Comparison of ENCODE assay signal across 11 cellular contexts in genomic region chr7:128030263-128030998, GRCh38. TPM values are rescaled to one million over a fixed set of nuclear protein-coding genes. Genes with fewer than 3 reads are reported as not detected.
A peak's percentile ranks its signal among the peaks of the same experiment; 100 is the strongest.
DNase-seq lines count a peak whose midpoint lies in the region; ATAC-seq and TF ChIP-seq lines count a peak whose summit lies in the region.
"Had no signal": no experiment of that assay in that cellular context is flagged by ENCODE, and none has a peak within 500 bp of the region (broad histone marks: within the 10 kb centered on the region; RNA-seq: fewer than 3 reads in every experiment).

No MANE protein-coding gene starts in this region.

- TF ChIP-seq POLR2A in Peyer's patch (IDR thresholded peaks at IDR 0.05) = no peak
- no peak for TF ChIP-seq POLR2A in gastroesophageal sphincter (IDR thresholded peaks at IDR 0.05)

- no peak overlapping the region for H2BK12ac ChIP-seq in trophoblast cell (ENCODE audit: low read length)

- no peak overlapping the region for H3K4ac ChIP-seq in trophoblast cell (ENCODE audit: low read depth, low read length)

- no peak for TF ChIP-seq CTCF in Peyer's patch (IDR thresholded peaks at IDR 0.05)
- no peak for TF ChIP-seq CTCF in gastroesophageal sphincter (IDR thresholded peaks at IDR 0.05)

- no peak overlapping the region for H2AK5ac ChIP-seq in trophoblast cell (ENCODE audit: low read length)

- H3K27ac ChIP-seq in CD4-positive, alpha-beta memory T cell (ENCODE audit: low read depth, low read length) = no peak overlapping the region
- no peak overlapping the region for H3K27ac ChIP-seq in Peyer's patch
- H3K27ac ChIP-seq in gastroesophageal sphincter = peak overlapping the region in 1 of 4 donors; percentile 59
- H3K27ac ChIP-seq in trophoblast cell (ENCODE audit: low read depth, low read length) = no peak overlapping the region
- H3K27ac ChIP-seq in substantia nigra (ENCODE audit: low read depth, low read length, poor library complexity, severe bottlenecking) = no peak overlapping the region
- H3K27ac ChIP-seq: GM23248 had no signal

- no peaks in the 10 kb centered on the region for H3K79me2 ChIP-seq in trophoblast cell (ENCODE audit: control insufficient read depth, insufficient read depth, low read length, poor library complexity)

- no peak overlapping the region for H3K4me3 ChIP-seq in CD4-positive, alpha-beta memory T cell (ENCODE audit: low read length in 2 of 2)
- peak overlapping the region; percentile 36 to 70 (median 60) for H3K4me3 ChIP-seq in Peyer's patch
- peak overlapping the region; percentile 27 to 62 for H3K4me3 ChIP-seq in gastroesophageal sphincter
- peak overlapping the region; percentile 51 for H3K4me3 ChIP-seq in trophoblast cell (ENCODE audit: low read depth, low read length)

- no peaks in the 10 kb centered on the region for H3K27me3 ChIP-seq in CD4-positive, alpha-beta memory T cell (ENCODE audit: insufficient read depth, low read length)
- H3K27me3 ChIP-seq in Peyer's patch (no peaks in the 10 kb centered on the region), gastroesophageal sphincter (peaks cover 27% of the 10 kb centered on the region), trophoblast cell (ENCODE audit: insufficient read depth, low read length) (peaks cover 8% of the 10 kb centered on the region)
- H3K27me3 ChIP-seq: right lobe of liver had no signal

- no peaks in the 10 kb centered on the region for H3K79me1 ChIP-seq in trophoblast cell (ENCODE audit: low read length)

- H3K9ac ChIP-seq in trophoblast cell (ENCODE audit: low read length) = peak overlapping the region; percentile 37

- peaks cover 6 to 35% (median 22%) of the 10 kb centered on the region in 4 donors for H3K4me1 Mint-ChIP-seq in CD4-positive, alpha-beta memory T cell

- H3K4me2 ChIP-seq in trophoblast cell (ENCODE audit: low read length) = peak overlapping the region; percentile 97

- H3K23ac ChIP-seq in trophoblast cell (ENCODE audit: low read length) = peak overlapping the region; percentile 58

- H2AFZ ChIP-seq in trophoblast cell (ENCODE audit: insufficient read depth, low read length, poor library complexity) = no peak overlapping the region
- H2AFZ ChIP-seq: GM23248 had no signal

- no peak overlapping the region for H3K18ac ChIP-seq in trophoblast cell (ENCODE audit: low read length)

- POLR2A ChIA-PET in CD4-positive, alpha-beta memory T cell (lab: Charles Lee; ENCODE audit: partially characterized antibody) = interaction anchor here (0.7 to 1.1 kb wide), 2 partner anchors 10 to 78 kb away, joined by 3 to 5 read pairs; no protein-coding TSS in a partner anchor

- no peak overlapping the region for H4K91ac ChIP-seq in trophoblast cell (ENCODE audit: low read depth, low read length)

- CTCF ChIA-PET in CD4-positive, alpha-beta memory T cell (lab: Charles Lee; ENCODE audit: partially characterized antibody) = no interaction called here

- no peak for DNase-seq in CD4-positive, alpha-beta memory T cell
- DNase-seq in Peyer's patch = no peak
- no peak for DNase-seq in trophoblast cell
- DNase-seq in stimulated activated naive CD4-positive, alpha-beta T cell (lab: John Stamatoyannopoulos, UW) = no peak
- no peak for DNase-seq in KG1 (lab: John Stamatoyannopoulos, UW)
- DNase-seq in substantia nigra (lab: John Stamatoyannopoulos, UW) = no peak
- DNase-seq in activated CD4-positive, alpha-beta T cell treated with anti-CD3 and anti-CD28 coated beads, Interleukin-2, amount 50 U/mL, for 1 hour = no peak
- DNase-seq: effector CD4-positive, alpha-beta T cell had no signal

- H4K8ac ChIP-seq in trophoblast cell (ENCODE audit: low read depth, low read length) = no peak overlapping the region

- H2BK120ac ChIP-seq in trophoblast cell (ENCODE audit: insufficient read depth, low read length, poor library complexity) = no peak overlapping the region

- no peak overlapping the region for H4K12ac ChIP-seq in trophoblast cell (ENCODE audit: low read depth, low read length)

- H2BK5ac ChIP-seq in trophoblast cell (ENCODE audit: low read depth, low read length, poor library complexity) = no peak overlapping the region

- H3K9me3 ChIP-seq in CD4-positive, alpha-beta memory T cell (ENCODE audit: control insufficient read depth in 1 of 2, low read length in 2 of 2) = no peaks in the 10 kb centered on the region
- no peaks in the 10 kb centered on the region for H3K9me3 ChIP-seq in Peyer's patch
- H3K9me3 ChIP-seq in gastroesophageal sphincter = no peaks in the 10 kb centered on the region
- H3K9me3 ChIP-seq in trophoblast cell (ENCODE audit: insufficient read depth, low read depth, low read length) = peaks cover 6% of the 10 kb centered on the region
- H3K9me3 ChIP-seq: right lobe of liver had no signal

- H3K4me1 ChIP-seq in CD4-positive, alpha-beta memory T cell (ENCODE audit: insufficient read depth, low read length) = peaks cover 13% of the 10 kb centered on the region
- H3K4me1 ChIP-seq in Peyer's patch (peaks cover 0 to 32% (median 12%) of the 10 kb centered on the region in 4 donors), gastroesophageal sphincter (peaks cover 0 to 39% (median 10%) of the 10 kb centered on the region in 3 donors), trophoblast cell (ENCODE audit: control insufficient read depth in 1 of 2, insufficient read depth in 2 of 2, low read length in 2 of 2) (peaks cover 9 to 15% of the 10 kb centered on the region in 2 experiments)

- intact Hi-C loops in CD4-positive, alpha-beta memory T cell (cut with micrococcal nuclease) = no loop called here

- H3K9me3 Mint-ChIP-seq in CD4-positive, alpha-beta memory T cell = peaks cover 0 to 2% (median 0%) of the 10 kb centered on the region in 8 donors

- WGBS in gastroesophageal sphincter (ENCODE audit: low coverage in 1 of 2), 2 donors = 32 to 60% methylated on average over 1 to 13 of the region's 41 CpGs
- no CpG with 5 or more reads among the region's 41 CpGs for WGBS in trophoblast cell (ENCODE audit: extremely low coverage, insufficient coverage, insufficient read length)

- peaks cover 3% of the 10 kb centered on the region for H3K36me3 ChIP-seq in CD4-positive, alpha-beta memory T cell (ENCODE audit: insufficient read depth, low read length)
- H3K36me3 ChIP-seq in Peyer's patch (no peaks in the 10 kb centered on the region), gastroesophageal sphincter (peaks cover 0 to 11% of the 10 kb centered on the region in 2 donors), trophoblast cell (ENCODE audit: control insufficient read depth in 1 of 2, insufficient read depth in 2 of 2, low read length in 2 of 2) (peaks cover 11 to 15% of the 10 kb centered on the region in 2 experiments)
- H3K36me3 ChIP-seq: right lobe of liver had no signal

- no peak overlapping the region for H3K14ac ChIP-seq in trophoblast cell (ENCODE audit: low read length)

- H3K27ac Mint-ChIP-seq in CD4-positive, alpha-beta memory T cell = peak overlapping the region in 2 of 7 donors; percentile 7 to 57

- H3K4me3 Mint-ChIP-seq in CD4-positive, alpha-beta memory T cell = peak overlapping the region; percentile 59 to 79 (median 70)

- peaks cover 2 to 5% of the 10 kb centered on the region in 2 donors for H3K27me3 Mint-ChIP-seq in CD4-positive, alpha-beta memory T cell

- no peak for ATAC-seq in gastroesophageal sphincter

- H3K36me3 Mint-ChIP-seq in CD4-positive, alpha-beta memory T cell = peaks cover 16 to 31% of the 10 kb centered on the region in 2 donors

- no peak for TF ChIP-seq EP300 in gastroesophageal sphincter (IDR thresholded peaks at IDR 0.05)

RNA-seq across cellular contexts. Expression of gene LRRC4, which starts 0.8 kb away (rescaled TPM):
- total RNA-seq in CD4-positive, alpha-beta memory T cell = not detected
- not detected for polyA plus RNA-seq in CD4-positive, alpha-beta memory T cell
- total RNA-seq in Peyer's patch (1 to 10 TPM in 3 of 4 donors, not detected in 1; 1.6 to 2.5 (median 2.1) TPM), gastroesophageal sphincter (1 to 10 TPM in 1 of 4 donors, under 1 TPM in 2, not detected in 1; 0.39 to 1.9 (median 0.82) TPM)
- 0.78 and 1.1 TPM in 2 replicates for polyA plus RNA-seq in trophoblast cell (2013)

Comparison
In these comparisons a context has a peak if more than half of its experiments do, and no peak if none do; other contexts are left out.
1. H3K4me3 ChIP-seq: peak in Peyer's patch (4 of 4), gastroesophageal sphincter (2 of 2) and trophoblast cell (single experiment); none in CD4-positive, alpha-beta memory T cell (0 of 2).